Comparison of ENCODE assay signal across 24 cellular contexts in the genomic region with DNA sequence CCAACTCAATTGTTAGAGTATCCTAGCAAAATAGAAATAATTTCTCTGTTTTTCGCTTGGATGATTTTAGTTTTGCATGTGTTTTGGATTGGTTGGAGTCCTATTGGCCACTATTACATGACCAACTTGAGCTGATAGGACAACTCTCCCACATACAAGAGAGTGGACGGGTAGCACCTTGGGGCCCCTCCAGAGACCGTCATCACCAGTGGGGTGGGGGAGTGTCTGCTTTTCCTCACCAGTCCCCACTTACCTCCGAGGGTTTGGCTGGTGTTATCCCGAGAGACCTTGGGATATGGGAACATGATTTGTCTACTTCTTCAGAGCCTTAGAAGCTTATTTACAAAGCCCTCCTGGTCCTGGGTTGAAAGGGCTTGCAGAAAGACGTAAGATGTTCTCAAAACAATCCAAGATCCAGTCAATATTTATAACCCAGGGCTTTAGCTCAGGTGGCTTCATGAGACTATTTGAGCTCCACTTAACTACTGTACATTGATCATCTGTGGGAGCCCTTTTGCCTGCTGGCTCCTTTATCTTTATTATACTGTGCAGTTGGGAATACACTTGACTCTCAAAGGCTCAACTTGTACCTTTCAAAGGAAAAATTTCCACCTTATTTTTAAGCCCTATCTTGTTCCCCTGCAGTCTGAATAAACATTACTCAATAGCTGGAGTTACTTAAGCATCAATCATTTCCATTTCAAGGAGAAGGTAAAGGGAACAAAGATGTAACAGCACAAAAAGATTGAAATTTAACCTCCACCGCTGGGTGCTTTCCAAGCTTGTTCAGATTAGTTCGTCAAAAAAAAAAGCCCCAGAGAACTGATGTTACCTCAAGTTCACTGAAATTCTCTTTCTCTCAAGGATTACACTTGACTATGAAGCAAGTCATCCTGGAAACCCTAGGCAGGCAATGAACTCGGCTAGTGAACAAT.
"Had no signal": no experiment of that assay in that cellular context is flagged by ENCODE, and none has a peak within 500 bp of the region (broad histone marks: within the 10 kb centered on the region; RNA-seq: fewer than 3 reads in every experiment).

No MANE protein-coding gene starts in this region.

- H3K4me1 Mint-ChIP-seq: activated CD4-positive, alpha-beta T cell treated with anti-CD3 and anti-CD28 coated beads, Interleukin-2, amount 10 ng/mL, durations not matched to agents 24 days and 14 days; activated naive CD8-positive, alpha-beta T cell treated with anti-CD3 and anti-CD28 coated beads, Interleukin-2, amount 50 U/mL, for 24 hours; endodermal cell had no signal

- H3K27ac Mint-ChIP-seq: activated CD4-positive, alpha-beta T cell treated with anti-CD3 and anti-CD28 coated beads, Interleukin-2, amount 10 ng/mL, durations not matched to agents 24 days and 14 days; activated naive CD8-positive, alpha-beta T cell treated with anti-CD3 and anti-CD28 coated beads, Interleukin-2, amount 50 U/mL, for 24 hours; endodermal cell; nephron progenitor cell had no signal

- ATAC-seq: activated naive CD8-positive, alpha-beta T cell treated with anti-CD3 and anti-CD28 coated beads, Interleukin-2, amount 50 U/mL, for 24 hours; left ventricle myocardium superior; psoas muscle; right lobe of liver had no signal

- H3K4me3 ChIP-seq: cardiac muscle cell, dorsolateral prefrontal cortex, esophagus muscularis mucosa, psoas muscle, right lobe of liver, smooth muscle cell, transverse colon had no signal

- H3K9me3 Mint-ChIP-seq: activated CD4-positive, alpha-beta T cell treated with anti-CD3 and anti-CD28 coated beads, Interleukin-2, amount 10 ng/mL, durations not matched to agents 24 days and 14 days had no signal

- H3K4me3 Mint-ChIP-seq: activated CD4-positive, alpha-beta T cell treated with anti-CD3 and anti-CD28 coated beads, Interleukin-2, amount 10 ng/mL, durations not matched to agents 24 days and 14 days; activated naive CD8-positive, alpha-beta T cell treated with anti-CD3 and anti-CD28 coated beads, Interleukin-2, amount 50 U/mL, for 24 hours; endodermal cell; nephron progenitor cell had no signal

- H3K4me1 ChIP-seq: psoas muscle, right lobe of liver, transverse colon had no signal

- H3K27ac ChIP-seq: cardiac muscle cell, dorsolateral prefrontal cortex, esophagus muscularis mucosa, psoas muscle, right lobe of liver, transverse colon had no signal

- FAIRE-seq: astrocyte, kidney had no signal

- H3K36me3 ChIP-seq: cardiac muscle cell, esophagus muscularis mucosa, right lobe of liver, transverse colon had no signal

- H3K9me3 ChIP-seq: right lobe of liver had no signal

- DNase-seq: activated CD4-positive, alpha-beta T cell treated with anti-CD3 and anti-CD28 coated beads, Interleukin-2, amount 10 ng/mL, durations not matched to agents 24 days and 14 days; activated CD4-positive, CD25-positive, alpha-beta regulatory T cell; activated naive CD4-positive, alpha-beta T cell treated with Interleukin-2 at 50 U/mL for 16 hours; activated naive CD8-positive, alpha-beta T cell treated with anti-CD3 and anti-CD28 coated beads, Interleukin-2, amount 50 U/mL, for 24 hours; dorsolateral prefrontal cortex; endodermal cell; hypothalamus; kidney; left ventricle myocardium superior; mesendoderm; nephron progenitor cell; occipital lobe; psoas muscle; right lobe of liver; stimulated activated CD4-positive, alpha-beta T cell treated with anti-CD3 and anti-CD28 coated beads, Interleukin-4, amount 100 ng/mL, for 4 hours; stimulated activated CD8-positive, alpha-beta memory T cell treated with anti-CD3 and anti-CD28 coated beads, Interleukin-4, amount 100 ng/mL, for 48 hours; stimulated activated naive CD4-positive, alpha-beta T cell treated with Interleukin-2 at 50 U/mL for 16 hours; substantia nigra; SW 1271; transverse colon had no signal

- H3K27me3 ChIP-seq: cardiac muscle cell, right lobe of liver had no signal
